ENCODE assay signal across 8 cellular contexts in genomic region chr20:381581-382290, GRCh38. TPM values are rescaled to one million over a fixed set of nuclear protein-coding genes. Genes with fewer than 3 reads are reported as not detected.
DNase-seq lines count a peak whose midpoint lies in the region; ATAC-seq and TF ChIP-seq lines count a peak whose summit lies in the region.

No MANE protein-coding gene starts in this region.

- H3K4me1 ChIP-seq in cardiac muscle cell (ENCODE audit: low read depth) (no peaks in the 10 kb centered on the region), psoas muscle (no peaks in the 10 kb centered on the region), vagina (peaks cover 18% of the 10 kb centered on the region)

- H3K27ac Mint-ChIP-seq in activated naive CD4-positive, alpha-beta T cell treated with anti-CD3 and anti-CD28 coated beads, Interleukin-2, amount 50 U/mL, for 24 hours: peak overlapping the region; percentile 76

- 2 to 4% (median 3%) methylated on average over 27 to 49 of the region's 49 CpGs for WGBS in psoas muscle, 3 donors

- H3K36me3 Mint-ChIP-seq in activated naive CD4-positive, alpha-beta T cell treated with anti-CD3 and anti-CD28 coated beads, Interleukin-2, amount 50 U/mL, for 24 hours: peaks cover 2% of the 10 kb centered on the region

- H3K27me3 ChIP-seq in cardiac muscle cell: peaks cover 27% of the 10 kb centered on the region
- H3K27me3 ChIP-seq in psoas muscle (ENCODE audit: insufficient read depth in 3 of 3, low read length in 2 of 3): peaks cover 0 to 24% (median 2%) of the 10 kb centered on the region in 3 donors
- H3K27me3 ChIP-seq in vagina: no peaks in the 10 kb centered on the region

- H3K4me3 ChIP-seq in Jurkat, Clone E6-1 (ENCODE audit: low read length): peak overlapping the region; percentile 75
- peak overlapping the region; percentile 46 for H3K4me3 ChIP-seq in cardiac muscle cell
- peak overlapping the region; percentile 65 for H3K4me3 ChIP-seq in psoas muscle
- peak overlapping the region; percentile 57 for H3K4me3 ChIP-seq in vagina

- H3K27ac ChIP-seq in cardiac muscle cell: no peak overlapping the region
- H3K27ac ChIP-seq in psoas muscle: no peak overlapping the region
- peak overlapping the region; percentile 30 for H3K27ac ChIP-seq in vagina

- DNase-seq in DMS53 treated with DMSO at 0.1 percent for 48 hours (lab: John Stamatoyannopoulos, UW; ENCODE audit: unreplicated experiment) (peak; percentile 53), SK-N-DZ (ENCODE audit: low spot score) (peak; percentile 47), cardiac muscle cell (ENCODE audit: low read depth in 1 of 2, low spot score in 1 of 2) (peak; percentile 51 to 81), psoas muscle (peak; percentile 71 to 82), vagina (ENCODE audit: extremely low spot score in 2 of 2) (no peak)
- peak; percentile 66 for DNase-seq in Jurkat, Clone E6-1 (ENCODE audit: low read depth, low spot score)

- H3K36me3 ChIP-seq in cardiac muscle cell: no peaks in the 10 kb centered on the region
- no peaks in the 10 kb centered on the region for H3K36me3 ChIP-seq in psoas muscle (ENCODE audit: insufficient read depth in 1 of 2, low read depth in 1 of 2)
- H3K36me3 ChIP-seq in vagina: no peaks in the 10 kb centered on the region

- no peaks in the 10 kb centered on the region for H3K27me3 Mint-ChIP-seq in activated naive CD4-positive, alpha-beta T cell treated with anti-CD3 and anti-CD28 coated beads, Interleukin-2, amount 50 U/mL, for 24 hours

- ATAC-seq in GM21529 (IDR thresholded peaks at IDR 0.05; ENCODE audit: unreplicated experiment): peak; percentile 59
- ATAC-seq in psoas muscle: peak; percentile 67 to 79 (median 69)

- H3K9me3 ChIP-seq in cardiac muscle cell (ENCODE audit: low read depth) (no peaks in the 10 kb centered on the region), psoas muscle (no peaks in the 10 kb centered on the region), vagina (no peaks in the 10 kb centered on the region)

- TF ChIP-seq CTCF in cardiac muscle cell (IDR thresholded peaks at IDR 0.05; ENCODE audit: low read depth, low read length) (no peak), psoas muscle (IDR thresholded peaks at IDR 0.05) (no peak), vagina (IDR thresholded peaks at IDR 0.05) (no peak)

- peaks cover 18% of the 10 kb centered on the region for H3K4me1 Mint-ChIP-seq in activated naive CD4-positive, alpha-beta T cell treated with anti-CD3 and anti-CD28 coated beads, Interleukin-2, amount 50 U/mL, for 24 hours

- intact Hi-C loops in psoas muscle (cut with DNase I): no loop called here
- intact Hi-C loops in vagina (cut with DNase I): no loop called here

- peak overlapping the region; percentile 81 for H3K4me3 Mint-ChIP-seq in activated naive CD4-positive, alpha-beta T cell treated with anti-CD3 and anti-CD28 coated beads, Interleukin-2, amount 50 U/mL, for 24 hours

- H3K9me3 Mint-ChIP-seq in activated naive CD4-positive, alpha-beta T cell treated with anti-CD3 and anti-CD28 coated beads, Interleukin-2, amount 50 U/mL, for 24 hours: no peaks in the 10 kb centered on the region

- TF ChIP-seq POLR2A in vagina (IDR thresholded peaks at IDR 0.05): no peak

RNA-seq across cellular contexts. Expression of gene TRIB3, which starts 1.2 kb away (rescaled TPM):
- 19.0 TPM for polyA plus RNA-seq in Jurkat, Clone E6-1 (2012; ENCODE audit: insufficient read depth, insufficient read length)
- polyA plus RNA-seq in SK-N-DZ (2014; cell fraction: cytosol; rRNA removed): 19.6 and 25.6 TPM in 2 replicates
- polyA plus RNA-seq in SK-N-DZ (2014; cell fraction: nucleus; rRNA removed): 10.6 and 16.7 TPM in 2 replicates
- 7.0 and 9.0 TPM in 2 replicates for total RNA-seq in cardiac muscle cell
- 5.3 and 7.2 TPM in 2 replicates for polyA plus RNA-seq in cardiac muscle cell
- 1 to 10 TPM in 3 of 4 donors, under 1 TPM in 1; 0.78 to 7.7 (median 2.5) TPM for total RNA-seq in psoas muscle
- 10 to 100 TPM in 1 of 3 donors, 1 to 10 TPM in 1, under 1 TPM in 1; 0.74 to 16.3 (median 2.1) TPM for polyA plus RNA-seq in psoas muscle
- total RNA-seq in vagina: 15.7 TPM

RNA-seq across cellular contexts. Expression of gene RBCK1, which starts 26.4 kb away (rescaled TPM):
- 112 TPM for polyA plus RNA-seq in Jurkat, Clone E6-1 (2012; ENCODE audit: insufficient read depth, insufficient read length)
- 42.3 and 48.9 TPM in 2 replicates for polyA plus RNA-seq in SK-N-DZ (2014; cell fraction: cytosol; rRNA removed)
- polyA plus RNA-seq in SK-N-DZ (2014; cell fraction: nucleus; rRNA removed): 56.0 and 90.3 TPM in 2 replicates
- 81.3 and 104 TPM in 2 replicates for total RNA-seq in cardiac muscle cell
- polyA plus RNA-seq in cardiac muscle cell: 51.5 and 75.9 TPM in 2 replicates
- 10 to 100 TPM; 34.1 to 50.5 (median 40.7) TPM for total RNA-seq in psoas muscle
- 10 to 100 TPM; 35.8 to 52.5 (median 46.0) TPM for polyA plus RNA-seq in psoas muscle
- total RNA-seq in vagina: 67.0 TPM

RNA-seq across cellular contexts. Expression of gene NRSN2, which starts 34.8 kb away (rescaled TPM):
- not detected for polyA plus RNA-seq in Jurkat, Clone E6-1 (2012; ENCODE audit: insufficient read depth, insufficient read length)
- 26.4 and 29.4 TPM in 2 replicates for polyA plus RNA-seq in SK-N-DZ (2014; cell fraction: cytosol; rRNA removed)
- polyA plus RNA-seq in SK-N-DZ (2014; cell fraction: nucleus; rRNA removed): 14.7 and 28.9 TPM in 2 replicates
- total RNA-seq in cardiac muscle cell: 111 and 190 TPM in 2 replicates
- 135 and 170 TPM in 2 replicates for polyA plus RNA-seq in cardiac muscle cell
- total RNA-seq in psoas muscle: 1 to 10 TPM; 3.0 to 5.0 (median 3.9) TPM
- 1 to 10 TPM; 1.6 to 3.4 (median 3.1) TPM for polyA plus RNA-seq in psoas muscle
- total RNA-seq in vagina: 21.6 TPM

RNA-seq across cellular contexts. Expression of gene SOX12, which starts 56.4 kb away (rescaled TPM):
- polyA plus RNA-seq in Jurkat, Clone E6-1 (2012; ENCODE audit: insufficient read depth, insufficient read length): 18.5 TPM
- 17.4 and 22.3 TPM in 2 replicates for polyA plus RNA-seq in SK-N-DZ (2014; cell fraction: cytosol; rRNA removed)
- 24.7 and 43.1 TPM in 2 replicates for polyA plus RNA-seq in SK-N-DZ (2014; cell fraction: nucleus; rRNA removed)
- total RNA-seq in cardiac muscle cell (57.6 and 79.8 TPM in 2 replicates), psoas muscle (1 to 10 TPM; 1.2 to 5.7 (median 5.2) TPM), vagina (4.4 TPM)
- polyA plus RNA-seq in cardiac muscle cell (41.9 and 49.9 TPM in 2 replicates), psoas muscle (1 to 10 TPM; 1.9 to 3.6 (median 2.3) TPM)

Comparison
In these comparisons a context has a peak if more than half of its experiments do, and no peak if none do; other contexts are left out.
1. DNase-seq: peak in DMS53 treated with DMSO at 0.1 percent for 48 hours (single experiment), Jurkat, Clone E6-1 (single experiment), SK-N-DZ (single experiment), cardiac muscle cell (2 of 2) and psoas muscle (2 of 2); none in vagina (0 of 2).
2. Peak in every context shown above with its lines, with median percentiles within 50 percentile points of each other: H3K4me3 ChIP-seq.